13 cellular contexts compared by ENCODE assay signal in genomic region chr20:49290608-49291191, GRCh38. TPM values are rescaled to one million over a fixed set of nuclear protein-coding genes. Genes with fewer than 3 reads are reported as not detected.
A peak's percentile ranks its signal among the peaks of the same experiment; 100 is the strongest.
DNase-seq lines count a peak whose midpoint lies in the region; ATAC-seq and TF ChIP-seq lines count a peak whose summit lies in the region.
"Had no signal": no experiment of that assay in that cellular context is flagged by ENCODE, and none has a peak within 500 bp of the region (broad histone marks: within the 10 kb centered on the region; RNA-seq: fewer than 3 reads in every experiment).

No MANE protein-coding gene starts in this region.

- POLR2A ChIA-PET in AG04450 (lab: Yijun Ruan, JAX): interaction anchor here (2.1 kb wide), 1 partner anchor 13 kb away, joined by 6 read pairs; the partner anchor contains the start of gene ZNFX1

- peak; percentile 18 for TF ChIP-seq POLR2A in GM18526 (IDR thresholded peaks at IDR 0.05; ENCODE audit: extremely low read depth, insufficient read length)

- peaks cover 15% of the 10 kb centered on the region; the same call in 1 of the 2 replicates for H3K9me3 ChIP-seq in AG04450 (ENCODE audit: control insufficient read depth, insufficient read depth, low read length)

- CTCF ChIA-PET in AG04450 (lab: Charles Lee): no interaction called here

- no peak overlapping the region for H3K4me3 ChIP-seq in AG04450 (ENCODE audit: low read depth, low read length)

- in situ Hi-C loops in SK-MEL-5 (cut with HindIII; ENCODE audit: low pct_unique_long_range_greater_than_20kb, low sequenced_read_pairs): no loop called here

- H3K27ac ChIP-seq in AG04450 (ENCODE audit: low read depth, low read length): peak overlapping the region; percentile 31

- H3K27me3 ChIP-seq in AG04450 (ENCODE audit: control insufficient read depth, insufficient read depth, low read length): no peaks in the 10 kb centered on the region

- no peak for TF ChIP-seq CTCF in AG04450 (IDR thresholded peaks at IDR 0.05; ENCODE audit: low read depth, low read length)

- peak; percentile 1 for ATAC-seq in esophagus mucosa
- ATAC-seq: activated CD4-positive, CD25-positive, alpha-beta regulatory T cell treated with anti-CD3 and anti-CD28 coated beads, Interleukin-2, amount 50 U/mL, for 24 hours had no signal

- DNase-seq in AG04450 (ENCODE audit: low read depth, low spot score) (no peak), SK-MEL-5 (ENCODE audit: low read depth, low spot score) (peak; percentile 15), SKM-1 treated with dmso at 0.1 percent for 144 hours (lab: John Stamatoyannopoulos, UW; ENCODE audit: unreplicated experiment) (no peak), NCI-H1436 (lab: John Stamatoyannopoulos, UW) (no peak), GDM1 (lab: John Stamatoyannopoulos, UW) (no peak)
- no peak for DNase-seq in stimulated activated CD4-positive, alpha-beta T cell treated with anti-CD3 and anti-CD28 coated beads, Interleukin-15, amount 100 ng/mL, for 24 hours
- DNase-seq: activated naive CD4-positive, alpha-beta T cell treated with anti-CD3 and anti-CD28 coated beads, Interleukin-2, amount 50 U/mL, for 16 hours; C1 segment of cervical spinal cord; cortex of kidney; SIG-M5 had no signal

RNA-seq across cellular contexts. Expression of gene ZNFX1, which starts 12.8 kb away (rescaled TPM):
- polyA plus RNA-seq in AG04450 (2011; rRNA removed): 9.6 and 16.6 TPM in 2 replicates
- 33.5 and 40.8 TPM in 2 replicates for polyA minus RNA-seq in AG04450 (2011; rRNA and poly(A)+ RNA removed)
- 20.3 and 21.0 TPM in 2 replicates for total RNA-seq in SK-MEL-5 (2014; rRNA removed; shearing (Covaris generic))
- polyA plus RNA-seq in SK-MEL-5 (2015; cell fraction: cytosol; rRNA removed): 18.9 and 25.4 TPM in 2 replicates
- polyA plus RNA-seq in SK-MEL-5 (2015; cell fraction: nucleus; rRNA removed): 16.0 and 17.8 TPM in 2 replicates
- 10.7 TPM for total RNA-seq in esophagus mucosa
